ENCODE assay signal across 34 cellular contexts in the genomic region with DNA sequence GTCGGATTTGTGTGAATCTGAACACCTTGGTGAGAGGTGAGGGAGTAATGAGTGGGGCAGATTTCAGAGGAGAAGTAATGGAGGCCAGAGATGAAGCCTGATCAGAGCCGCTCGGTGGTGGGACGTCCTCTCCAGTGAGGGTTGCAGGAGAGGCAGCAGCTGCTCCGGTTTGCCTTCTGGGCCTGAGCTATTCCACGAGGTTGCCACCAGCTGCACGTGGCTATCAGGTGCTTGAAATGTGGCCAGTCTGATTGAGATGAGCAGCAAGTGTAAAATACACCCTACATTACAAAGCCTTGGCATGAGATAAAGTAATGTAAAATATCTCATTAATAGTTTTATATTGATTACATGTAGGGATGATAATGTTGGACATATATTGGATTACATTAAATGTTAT. TPM values are rescaled to one million over a fixed set of nuclear protein-coding genes. Genes with fewer than 3 reads are reported as not detected.
"Had no signal": no experiment of that assay in that cellular context is flagged by ENCODE, and none has a peak within 500 bp of the region (broad histone marks: within the 10 kb centered on the region; RNA-seq: fewer than 3 reads in every experiment).

No MANE protein-coding gene starts in this region.

- H3K4me1 Mint-ChIP-seq: activated CD4-positive, alpha-beta T cell treated with anti-CD3 and anti-CD28 coated beads, Interleukin-2, amount 10 ng/mL, durations not matched to agents 24 days and 14 days; activated naive CD4-positive, alpha-beta T cell treated with anti-CD3 and anti-CD28 coated beads, Interleukin-2, amount 50 U/mL, for 24 hours; activated naive CD8-positive, alpha-beta T cell treated with anti-CD3 and anti-CD28 coated beads for 36 hours; activated naive CD8-positive, alpha-beta T cell treated with anti-CD3 and anti-CD28 coated beads, Interleukin-2, amount 50 U/mL, for 24 hours had no signal

- H3K36me3 Mint-ChIP-seq: activated CD4-positive, alpha-beta memory T cell treated with anti-CD3 and anti-CD28 coated beads for 36 hours; activated CD8-positive, alpha-beta memory T cell treated with anti-CD3 and anti-CD28 coated beads, Interleukin-2, amount 10 ng/mL, durations not matched to agents 7 days and 5 days; activated naive CD4-positive, alpha-beta T cell treated with anti-CD3 and anti-CD28 coated beads, Interleukin-2, amount 50 U/mL, for 24 hours; activated naive CD8-positive, alpha-beta T cell treated with anti-CD3 and anti-CD28 coated beads for 36 hours had no signal

- H3K4me3 Mint-ChIP-seq: activated CD4-positive, alpha-beta memory T cell treated with anti-CD3 and anti-CD28 coated beads for 36 hours; activated CD4-positive, alpha-beta T cell treated with anti-CD3 and anti-CD28 coated beads for 36 hours; activated CD4-positive, alpha-beta T cell treated with anti-CD3 and anti-CD28 coated beads, Interleukin-2, amount 10 ng/mL, durations not matched to agents 24 days and 14 days; activated CD8-positive, alpha-beta memory T cell treated with anti-CD3 and anti-CD28 coated beads, Interleukin-2, amount 10 ng/mL, durations not matched to agents 7 days and 5 days; activated CD8-positive, alpha-beta T cell treated with anti-CD3 and anti-CD28 coated beads, Interleukin-2, amount 10 ng/mL, durations not matched to agents 7 days and 5 days; activated naive CD4-positive, alpha-beta T cell treated with anti-CD3 and anti-CD28 coated beads for 36 hours; activated naive CD4-positive, alpha-beta T cell treated with anti-CD3 and anti-CD28 coated beads, Interleukin-2, amount 50 U/mL, for 24 hours; activated naive CD8-positive, alpha-beta T cell treated with anti-CD3 and anti-CD28 coated beads for 36 hours; activated naive CD8-positive, alpha-beta T cell treated with anti-CD3 and anti-CD28 coated beads, Interleukin-2, amount 50 U/mL, for 24 hours; activated T-helper 1 cell treated with anti-CD3 and anti-CD28 coated beads, Interleukin-12 subunit alpha, Interleukin-12 subunit beta, Interleukin-2, Interleukin-4 antibody, amounts not matched to agents 30 ng/mL and 10 ng/mL and 1 ng/mL, durations not matched to agents 14 hours and 24 hours and 36 hours had no signal

- H3K27me3 ChIP-seq: adrenal gland, body of pancreas, colonic mucosa had no signal

- H3K9me3 ChIP-seq: adrenal gland, body of pancreas, colonic mucosa, esophagus squamous epithelium, gastroesophageal sphincter had no signal

- H3K27me3 Mint-ChIP-seq: activated naive CD8-positive, alpha-beta T cell treated with anti-CD3 and anti-CD28 coated beads for 36 hours had no signal

- H3K4me3 ChIP-seq: adrenal gland, body of pancreas, colonic mucosa, esophagus squamous epithelium, gastroesophageal sphincter had no signal

- H3K4me1 ChIP-seq: adrenal gland, body of pancreas, colonic mucosa, esophagus squamous epithelium, gastroesophageal sphincter had no signal

- H3K36me3 ChIP-seq: adrenal gland, colonic mucosa, esophagus squamous epithelium, gastroesophageal sphincter had no signal

- FAIRE-seq: endometrium, endothelial cell of umbilical vein had no signal

- H3K27ac Mint-ChIP-seq: activated CD4-positive, alpha-beta memory T cell treated with anti-CD3 and anti-CD28 coated beads for 36 hours; activated CD4-positive, alpha-beta T cell treated with anti-CD3 and anti-CD28 coated beads for 36 hours; activated CD4-positive, alpha-beta T cell treated with anti-CD3 and anti-CD28 coated beads, Interleukin-2, amount 10 ng/mL, durations not matched to agents 24 days and 14 days; activated CD8-positive, alpha-beta memory T cell treated with anti-CD3 and anti-CD28 coated beads, Interleukin-2, amount 10 ng/mL, durations not matched to agents 7 days and 5 days; activated CD8-positive, alpha-beta T cell treated with anti-CD3 and anti-CD28 coated beads, Interleukin-2, amount 10 ng/mL, durations not matched to agents 7 days and 5 days; activated naive CD4-positive, alpha-beta T cell treated with anti-CD3 and anti-CD28 coated beads for 36 hours; activated naive CD4-positive, alpha-beta T cell treated with anti-CD3 and anti-CD28 coated beads, Interleukin-2, amount 50 U/mL, for 24 hours; activated naive CD8-positive, alpha-beta T cell treated with anti-CD3 and anti-CD28 coated beads for 36 hours; activated naive CD8-positive, alpha-beta T cell treated with anti-CD3 and anti-CD28 coated beads, Interleukin-2, amount 50 U/mL, for 24 hours; activated T-helper 1 cell treated with anti-CD3 and anti-CD28 coated beads, Interleukin-12 subunit alpha, Interleukin-12 subunit beta, Interleukin-2, Interleukin-4 antibody, amounts not matched to agents 30 ng/mL and 10 ng/mL and 1 ng/mL, durations not matched to agents 14 hours and 24 hours and 36 hours; activated T-helper 2 cell treated with anti-CD3 and anti-CD28 coated beads, Interferon-gamma antibody, Interleukin-2, Interleukin-4, amounts not matched to agents 10 μg/mL and 5 μg/mL and 100 μg/mL, durations not matched to agents 14 hours and 24 hours and 36 hours had no signal

- H3K27ac ChIP-seq: adrenal gland, body of pancreas, colonic mucosa, epithelial cell of prostate, esophagus squamous epithelium, gastroesophageal sphincter had no signal

- H3K9me3 Mint-ChIP-seq: activated CD4-positive, alpha-beta memory T cell treated with anti-CD3 and anti-CD28 coated beads for 36 hours; activated CD4-positive, alpha-beta T cell treated with anti-CD3 and anti-CD28 coated beads, Interleukin-2, amount 10 ng/mL, durations not matched to agents 24 days and 14 days; activated naive CD4-positive, alpha-beta T cell treated with anti-CD3 and anti-CD28 coated beads for 36 hours; activated naive CD4-positive, alpha-beta T cell treated with anti-CD3 and anti-CD28 coated beads, Interleukin-2, amount 50 U/mL, for 24 hours; activated naive CD8-positive, alpha-beta T cell treated with anti-CD3 and anti-CD28 coated beads for 36 hours; activated naive CD8-positive, alpha-beta T cell treated with anti-CD3 and anti-CD28 coated beads, Interleukin-2, amount 50 U/mL, for 24 hours; activated T-helper 1 cell treated with anti-CD3 and anti-CD28 coated beads, Interleukin-12 subunit alpha, Interleukin-12 subunit beta, Interleukin-2, Interleukin-4 antibody, amounts not matched to agents 30 ng/mL and 10 ng/mL and 1 ng/mL, durations not matched to agents 14 hours and 24 hours and 36 hours; activated T-helper 2 cell treated with anti-CD3 and anti-CD28 coated beads, Interferon-gamma antibody, Interleukin-2, Interleukin-4, amounts not matched to agents 10 μg/mL and 5 μg/mL and 100 μg/mL, durations not matched to agents 14 hours and 24 hours and 36 hours had no signal

- DNase-seq: activated CD4-positive, alpha-beta memory T cell treated with anti-CD3 and anti-CD28 coated beads for 36 hours; activated CD4-positive, alpha-beta T cell treated with anti-CD3 and anti-CD28 coated beads for 36 hours; activated CD4-positive, alpha-beta T cell treated with anti-CD3 and anti-CD28 coated beads, Interleukin-2, amount 10 ng/mL, durations not matched to agents 24 days and 14 days; activated CD4-positive, CD25-positive, alpha-beta regulatory T cell; activated CD4-positive, CD25-positive, alpha-beta regulatory T cell treated with anti-CD3 and anti-CD28 coated beads, Interleukin-2, amount 50 U/mL, for 72 hours; activated CD8-positive, alpha-beta memory T cell treated with anti-CD3 and anti-CD28 coated beads, Interleukin-2, amount 10 ng/mL, durations not matched to agents 7 days and 5 days; activated CD8-positive, alpha-beta memory T cell treated with anti-CD3 and anti-CD28 coated beads, Interleukin-2, amount 50 U/mL, for 4 hours; activated CD8-positive, alpha-beta T cell treated with anti-CD3 and anti-CD28 coated beads, Interleukin-2, amount 10 ng/mL, durations not matched to agents 7 days and 5 days; activated effector memory CD4-positive, alpha-beta T cell treated with anti-CD3 and anti-CD28 coated beads, Interleukin-2, amount 50 U/mL, for 16 hours; activated naive CD4-positive, alpha-beta T cell treated with anti-CD3 and anti-CD28 coated beads for 36 hours; activated naive CD8-positive, alpha-beta T cell treated with anti-CD3 and anti-CD28 coated beads for 36 hours; activated naive CD8-positive, alpha-beta T cell treated with anti-CD3 and anti-CD28 coated beads, Interleukin-2, amount 50 U/mL, for 24 hours; activated T-cell treated with anti-CD3 and anti-CD28 coated beads, Interleukin-2, amount 50 U/mL, for 1 hour; activated T-cell treated with anti-CD3 and anti-CD28 coated beads, Interleukin-2, amount 50 U/mL, for 48 hours; adrenal gland; amygdala; aorta; body of pancreas; caudate nucleus; colonic mucosa; effector CD8-positive, alpha-beta T cell; esophagus squamous epithelium; foreskin melanocyte; T-helper 1 cell; T-helper 2 cell had no signal

- ATAC-seq: activated CD4-positive, alpha-beta T cell treated with anti-CD3 and anti-CD28 coated beads for 36 hours; activated CD8-positive, alpha-beta memory T cell treated with anti-CD3 and anti-CD28 coated beads, Interleukin-2, amount 10 ng/mL, durations not matched to agents 7 days and 5 days; activated CD8-positive, alpha-beta T cell treated with anti-CD3 and anti-CD28 coated beads, Interleukin-2, amount 10 ng/mL, durations not matched to agents 7 days and 5 days; activated naive CD8-positive, alpha-beta T cell treated with anti-CD3 and anti-CD28 coated beads, Interleukin-2, amount 50 U/mL, for 24 hours; body of pancreas; gastroesophageal sphincter had no signal

RNA-seq across cellular contexts. Expression of a gene that starts 10.8 kb away (rescaled TPM):
- total RNA-seq: dermis microvascular lymphatic vessel endothelial cell, endothelial cell of umbilical vein, fibroblast of lung had no signal
